28 cellular contexts compared by ENCODE assay signal in the genomic region with DNA sequence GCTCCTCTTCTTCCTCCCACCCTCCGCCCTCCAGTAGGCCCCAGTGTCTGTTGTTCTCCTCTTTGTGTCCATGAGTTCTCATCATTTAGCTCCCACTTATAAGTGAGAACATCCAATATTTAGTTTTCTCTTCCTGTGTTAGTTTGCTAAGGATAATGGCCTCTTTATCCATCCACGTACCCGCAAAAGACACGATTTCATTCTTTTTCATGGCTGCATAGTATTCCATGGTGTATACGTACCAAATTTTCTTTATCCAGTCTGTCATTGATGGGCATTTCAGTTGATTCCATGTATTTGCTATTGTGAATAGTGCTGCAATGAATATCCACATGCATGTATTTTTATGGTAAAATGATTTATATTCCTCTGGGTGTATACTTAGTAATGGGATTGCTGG.
"Had no signal": no experiment of that assay in that cellular context is flagged by ENCODE, and none has a peak within 500 bp of the region (broad histone marks: within the 10 kb centered on the region; RNA-seq: fewer than 3 reads in every experiment).

No MANE protein-coding gene starts in this region.

- H3K4me1 ChIP-seq: neural progenitor cell, parathyroid adenoma, right lobe of liver, spleen, testis, upper lobe of right lung had no signal

- H3K27me3 ChIP-seq: neural progenitor cell, ovary, right lobe of liver, sigmoid colon, suprapubic skin, testis, tibial artery, transverse colon, upper lobe of right lung, uterus had no signal

- H3K9ac ChIP-seq: neural progenitor cell, parathyroid adenoma had no signal

- DNase-seq: naive thymus-derived CD4-positive, alpha-beta T cell; natural killer cell; occipital lobe; ovary; posterior cingulate gyrus; psoas muscle; right cardiac atrium; right lobe of liver; sigmoid colon; small intestine; spleen; stimulated activated CD4-positive, alpha-beta T cell treated with anti-CD3 and anti-CD28 coated beads, Interleukin-12 subunit alpha, Interleukin-12 subunit beta, amount 100 ng/mL, for 4 hours; stimulated activated CD4-positive, alpha-beta T cell treated with anti-CD3 and anti-CD28 coated beads, Interleukin-1b, Interleukin-23, amount 100 ng/mL, for 48 hours; stimulated activated CD4-positive, alpha-beta T cell treated with anti-CD3 and anti-CD28 coated beads, Interleukin-4, amount 100 ng/mL, for 1 hour; stimulated activated CD4-positive, alpha-beta T cell treated with anti-CD3 and anti-CD28 coated beads, Interleukin-4, amount 100 ng/mL, for 4 hours; stimulated activated CD8-positive, alpha-beta memory T cell treated with anti-CD3 and anti-CD28 coated beads, Interleukin-4, amount 100 ng/mL, for 48 hours; stimulated activated naive CD4-positive, alpha-beta T cell; stimulated activated naive CD8-positive, alpha-beta T cell treated with anti-CD3 and anti-CD28 coated beads, Interleukin-15, amount 100 ng/mL, for 72 hours; stimulated activated naive CD8-positive, alpha-beta T cell treated with anti-CD3 and anti-CD28 coated beads, Interleukin-15, Interleukin-2, amounts not matched to agents 100 U/mL and 50 U/mL, for 24 hours; substantia nigra; testis; tibial artery; transverse colon; upper lobe of right lung; uterus had no signal

- H3K27ac ChIP-seq: neural progenitor cell, ovary, parathyroid adenoma, psoas muscle, right lobe of liver, sigmoid colon, spleen, suprapubic skin, testis, tibial artery, transverse colon, upper lobe of right lung, uterus had no signal

- FAIRE-seq: small intestine had no signal

- H2AFZ ChIP-seq: neural progenitor cell, parathyroid adenoma had no signal

- H3K4me2 ChIP-seq: neural progenitor cell had no signal

- H3K4me3 ChIP-seq: neural progenitor cell, ovary, psoas muscle, right lobe of liver, sigmoid colon, spleen, suprapubic skin, testis, tibial artery, transverse colon, upper lobe of right lung, uterus had no signal

- H3K36me3 ChIP-seq: neural progenitor cell, ovary, right lobe of liver, sigmoid colon, spleen, suprapubic skin, tibial artery, transverse colon, upper lobe of right lung, uterus had no signal

- H3K9me3 ChIP-seq: ovary, psoas muscle, right lobe of liver, sigmoid colon, suprapubic skin, testis, tibial artery, upper lobe of right lung, uterus had no signal

- H3K79me2 ChIP-seq: parathyroid adenoma had no signal
